8 cellular contexts compared by ENCODE assay signal in genomic region chr21:43740497-43741156, GRCh38.
A peak's percentile ranks its signal among the peaks of the same experiment; 100 is the strongest.
DNase-seq lines count a peak whose midpoint lies in the region; TF ChIP-seq lines count a peak whose summit lies in the region.

No MANE protein-coding gene starts in this region.

- peaks cover 58% of the 10 kb centered on the region for H3K36me3 Mint-ChIP-seq in activated T-cell treated with anti-CD3 and anti-CD28 coated beads, Interleukin-2, amount 50 U/mL, for 24 hours (ENCODE audit: low read depth)
- H3K36me3 Mint-ChIP-seq in activated naive CD4-positive, alpha-beta T cell treated with anti-CD3 and anti-CD28 coated beads, Interleukin-2, amount 50 U/mL, for 24 hours, result peaks cover 6% of the 10 kb centered on the region

- no peaks in the 10 kb centered on the region for H3K9me3 ChIP-seq in tibial artery

- no peak for TF ChIP-seq CTCF in tibial artery (IDR thresholded peaks at IDR 0.05)

- H3K27me3 Mint-ChIP-seq in activated T-cell treated with anti-CD3 and anti-CD28 coated beads, Interleukin-2, amount 50 U/mL, for 24 hours, result no peaks in the 10 kb centered on the region
- H3K27me3 Mint-ChIP-seq in activated naive CD4-positive, alpha-beta T cell treated with anti-CD3 and anti-CD28 coated beads, Interleukin-2, amount 50 U/mL, for 24 hours, result no peaks in the 10 kb centered on the region

- peak overlapping the region; percentile 44 to 64 for H3K27ac ChIP-seq in tibial artery

- H3K36me3 ChIP-seq in tibial artery, result peaks cover 20 to 65% (median 33%) of the 10 kb centered on the region in 3 donors

- peaks cover 0 to 15% (median 0%) of the 10 kb centered on the region in 4 donors for H3K4me1 ChIP-seq in tibial artery

- no peak for DNase-seq in activated T-cell treated with anti-CD3 and anti-CD28 coated beads, Interleukin-2, amount 50 U/mL, for 24 hours
- no peak for DNase-seq in activated T-cell treated with anti-CD3 and anti-CD28 coated beads, Interleukin-2, amount 50 U/mL, for 48 hours
- DNase-seq in iris pigment epithelial cell (ENCODE audit: low read depth) (peak; percentile 50), tibial artery (peak; percentile 49 to 87), NCI-H1694 (lab: John Stamatoyannopoulos, UW) (no peak), NOMO-1 treated with DMSO at 0.1 percent for 48 hours (lab: John Stamatoyannopoulos, UW; ENCODE audit: unreplicated experiment) (no peak)
- no peak for DNase-seq in NK-92 treated with Interleukin-12 subunit alpha and Interleukin-12 subunit beta, amount 100 ng/mL, for 24 hours (lab: John Stamatoyannopoulos, UW)

- no peaks in the 10 kb centered on the region for H3K9me3 Mint-ChIP-seq in activated T-cell treated with anti-CD3 and anti-CD28 coated beads, Interleukin-2, amount 50 U/mL, for 24 hours
- H3K9me3 Mint-ChIP-seq in activated naive CD4-positive, alpha-beta T cell treated with anti-CD3 and anti-CD28 coated beads, Interleukin-2, amount 50 U/mL, for 24 hours, result no peaks in the 10 kb centered on the region

- peaks cover 18% of the 10 kb centered on the region for H3K4me1 Mint-ChIP-seq in activated T-cell treated with anti-CD3 and anti-CD28 coated beads, Interleukin-2, amount 50 U/mL, for 24 hours (ENCODE audit: low read depth)
- H3K4me1 Mint-ChIP-seq in activated naive CD4-positive, alpha-beta T cell treated with anti-CD3 and anti-CD28 coated beads, Interleukin-2, amount 50 U/mL, for 24 hours, result peaks cover 4% of the 10 kb centered on the region

- intact Hi-C loops in tibial artery (cut with DNase I; ENCODE audit: low total_unique reads), result no loop called here

- peak overlapping the region; percentile 87 for H3K27ac Mint-ChIP-seq in activated T-cell treated with anti-CD3 and anti-CD28 coated beads, Interleukin-2, amount 50 U/mL, for 24 hours
- peak overlapping the region; percentile 30 for H3K27ac Mint-ChIP-seq in activated naive CD4-positive, alpha-beta T cell treated with anti-CD3 and anti-CD28 coated beads, Interleukin-2, amount 50 U/mL, for 24 hours

- peak overlapping the region; percentile 23 for H3K4me3 Mint-ChIP-seq in activated T-cell treated with anti-CD3 and anti-CD28 coated beads, Interleukin-2, amount 50 U/mL, for 24 hours
- H3K4me3 Mint-ChIP-seq in activated naive CD4-positive, alpha-beta T cell treated with anti-CD3 and anti-CD28 coated beads, Interleukin-2, amount 50 U/mL, for 24 hours, result no peak overlapping the region

- no peaks in the 10 kb centered on the region for H3K27me3 ChIP-seq in tibial artery

- H3K4me3 ChIP-seq in tibial artery, result no peak overlapping the region

Comparison
In these comparisons a context has a peak if more than half of its experiments do, and no peak if none do; other contexts are left out.
1. DNase-seq: peak in iris pigment epithelial cell (single experiment) and tibial artery (2 of 2); none in activated T-cell treated with anti-CD3 and anti-CD28 coated beads, Interleukin-2, amount 50 U/mL, for 24 hours (single experiment), activated T-cell treated with anti-CD3 and anti-CD28 coated beads, Interleukin-2, amount 50 U/mL, for 48 hours (0 of 2), NCI-H1694 (single experiment), NOMO-1 treated with DMSO at 0.1 percent for 48 hours (single experiment) and NK-92 treated with Interleukin-12 subunit alpha and Interleukin-12 subunit beta, amount 100 ng/mL, for 24 hours (single experiment).